8 cellular contexts compared by ENCODE assay signal in the genomic region with DNA sequence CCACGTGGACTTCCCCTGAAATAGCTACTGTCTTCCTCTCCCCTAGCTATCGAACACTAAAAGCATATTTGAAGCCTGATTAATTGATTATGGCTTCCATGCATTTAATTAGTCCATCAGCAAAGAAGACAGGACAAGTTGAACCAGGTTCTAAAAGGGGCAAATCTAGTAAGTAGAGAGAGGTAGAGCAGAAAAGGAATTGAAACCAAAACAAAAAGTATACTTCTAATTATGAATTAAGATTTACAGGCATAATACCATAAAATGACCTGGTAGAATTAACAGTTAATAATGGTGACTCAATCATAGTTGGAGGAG. TPM values are rescaled to one million over a fixed set of nuclear protein-coding genes. Genes with fewer than 3 reads are reported as not detected.
A peak's percentile ranks its signal among the peaks of the same experiment; 100 is the strongest.
DNase-seq lines count a peak whose midpoint lies in the region; ATAC-seq and TF ChIP-seq lines count a peak whose summit lies in the region.

No MANE protein-coding gene starts in this region.

- TF ChIP-seq CTCF in coronary artery (IDR thresholded peaks at IDR 0.05) (no peak), osteocyte (IDR thresholded peaks at IDR 0.05) (no peak), GM10248 (IDR thresholded peaks at IDR 0.05; ENCODE audit: control extremely low read depth, extremely low read depth, low read depth, missing control alignments) (no peak)

- peaks cover 13% of the 10 kb centered on the region for H3K27me3 ChIP-seq in HUES48 (ENCODE audit: control insufficient read depth, insufficient read depth, low read length)

- H3K27me3 Mint-ChIP-seq in osteocyte (ENCODE audit: unreplicated experiment): peaks cover 8% of the 10 kb centered on the region

- H3K4me1 ChIP-seq in HUES48 (ENCODE audit: control insufficient read depth, insufficient read depth, low read length): peaks cover 7% of the 10 kb centered on the region

- peaks cover 10% of the 10 kb centered on the region for H3K9me3 Mint-ChIP-seq in osteocyte (ENCODE audit: unreplicated experiment)

- H3K4me3 ChIP-seq in GM08714 (ENCODE audit: low read length) (peak overlapping the region; percentile 53; the same call in 1 of the 2 replicates), HUES48 (ENCODE audit: low read depth, low read length) (peak overlapping the region; percentile 86), coronary artery (peak overlapping the region; percentile 97)

- H3K27ac ChIP-seq in HUES48 (ENCODE audit: low read depth, low read length) (peak overlapping the region; percentile 48), coronary artery (peak overlapping the region; percentile 84 to 98)

- H3K4me1 Mint-ChIP-seq in osteocyte (ENCODE audit: unreplicated experiment): peaks cover 18% of the 10 kb centered on the region

- no peak for ATAC-seq in HG02970 (IDR thresholded peaks at IDR 0.05; ENCODE audit: low FRiP score, unreplicated experiment)

- H3K9me3 ChIP-seq in HUES48 (ENCODE audit: control insufficient read depth, insufficient read depth, low read length): no peaks in the 10 kb centered on the region

- H3K27ac Mint-ChIP-seq in osteocyte (ENCODE audit: unreplicated experiment): peak overlapping the region; percentile 83

- H3K36me3 Mint-ChIP-seq in osteocyte (ENCODE audit: unreplicated experiment): peaks cover 7% of the 10 kb centered on the region

- POLR2A ChIA-PET in GM10248 (lab: Yijun Ruan, JAX): interaction anchor here (1.0 kb wide), 1 partner anchor 597 kb away, joined by 3 read pairs; no protein-coding TSS in a partner anchor

- peak overlapping the region; percentile 54 for H3K9ac ChIP-seq in HUES48 (ENCODE audit: low read depth, low read length)

- H3K4me3 Mint-ChIP-seq in osteocyte (ENCODE audit: unreplicated experiment): peak overlapping the region; percentile 86

- no peaks in the 10 kb centered on the region for H3K36me3 ChIP-seq in HUES48 (ENCODE audit: control insufficient read depth, insufficient read depth, low read length)

- DNase-seq in coronary artery (ENCODE audit: low spot score) (no peak), osteocyte (ENCODE audit: extremely low spot score, unreplicated experiment) (no peak), GM10248 (ENCODE audit: extremely low spot score) (no peak), NOMO-1 (lab: John Stamatoyannopoulos, UW; ENCODE audit: unreplicated experiment in 2 of 2) (no peak), ecto neural progenitor cell (ENCODE audit: low spot score) (no peak)

- CTCF ChIA-PET in GM10248 (lab: Yijun Ruan, JAX): interaction anchor here (0.9 to 2.4 kb wide), 11 partner anchors 10 to 1154 kb away, joined by 3 to 27 read pairs (median 4); no protein-coding TSS in a partner anchor

RNA-seq across cellular contexts. Expression of a gene that starts 0.4 kb away (rescaled TPM):
- total RNA-seq in osteocyte: 36.4 and 38.4 TPM in 2 replicates
